In the genomic region with DNA sequence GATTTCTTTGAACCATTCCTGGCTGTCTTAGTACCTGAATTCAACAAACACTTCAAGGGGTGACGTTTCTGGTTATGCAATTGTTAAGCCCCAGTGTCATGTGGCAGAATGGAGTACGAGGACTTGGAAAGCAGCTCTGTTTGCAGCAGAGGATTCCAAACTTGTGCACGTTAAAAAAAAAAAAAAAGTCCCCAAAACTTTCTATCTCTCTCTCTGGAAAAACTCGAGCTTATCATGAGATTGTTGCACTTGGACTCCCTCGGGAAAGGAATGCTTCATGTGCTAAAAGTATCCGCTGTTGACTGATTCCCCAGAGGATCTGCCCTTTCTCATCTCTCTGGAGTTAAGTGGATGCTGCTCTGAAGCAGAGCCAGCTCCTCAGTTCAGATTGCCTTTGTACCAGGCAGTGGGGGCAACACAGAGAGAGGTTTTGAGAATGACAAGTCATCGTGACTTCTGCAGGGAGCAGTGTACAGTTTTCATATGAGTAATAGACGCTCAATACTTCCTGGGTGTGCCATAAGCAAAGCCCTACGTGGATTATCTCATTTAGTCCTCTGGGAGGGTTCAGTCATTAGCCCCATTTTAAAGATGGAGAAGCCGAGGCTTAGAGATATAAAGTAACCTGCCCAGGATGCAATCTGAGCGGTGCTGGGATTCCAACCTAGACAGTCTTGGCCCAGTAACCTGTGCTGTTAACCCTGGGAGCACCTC, we compare ENCODE assay signal across 2 cellular contexts.
TF ChIP-seq lines count a peak whose summit lies in the region.

No MANE protein-coding gene starts in this region.

TF ChIP-seq in SK-N-SH treated with all-trans-retinoic acid at 6 μM for 48 hours, 23 proteins besides CTCF, POLR2A, EP300 and RAD21 (continued from another document):
- TF ChIP-seq ZFP30 (CRISPR knock-in tag; IDR thresholded peaks at IDR 0.05) (no peak), ZFP3 (CRISPR knock-in tag; IDR thresholded peaks at IDR 0.05) (peak; percentile 37; the same call in 1 of the 2 replicates), ZNF70 (CRISPR knock-in tag; IDR thresholded peaks at IDR 0.05) (no peak), ZC3H10 (CRISPR knock-in tag; IDR thresholded peaks at IDR 0.05) (no peak), GLIS3 (CRISPR knock-in tag; IDR thresholded peaks at IDR 0.05) (no peak)
- TF ChIP-seq, protein P1, sequence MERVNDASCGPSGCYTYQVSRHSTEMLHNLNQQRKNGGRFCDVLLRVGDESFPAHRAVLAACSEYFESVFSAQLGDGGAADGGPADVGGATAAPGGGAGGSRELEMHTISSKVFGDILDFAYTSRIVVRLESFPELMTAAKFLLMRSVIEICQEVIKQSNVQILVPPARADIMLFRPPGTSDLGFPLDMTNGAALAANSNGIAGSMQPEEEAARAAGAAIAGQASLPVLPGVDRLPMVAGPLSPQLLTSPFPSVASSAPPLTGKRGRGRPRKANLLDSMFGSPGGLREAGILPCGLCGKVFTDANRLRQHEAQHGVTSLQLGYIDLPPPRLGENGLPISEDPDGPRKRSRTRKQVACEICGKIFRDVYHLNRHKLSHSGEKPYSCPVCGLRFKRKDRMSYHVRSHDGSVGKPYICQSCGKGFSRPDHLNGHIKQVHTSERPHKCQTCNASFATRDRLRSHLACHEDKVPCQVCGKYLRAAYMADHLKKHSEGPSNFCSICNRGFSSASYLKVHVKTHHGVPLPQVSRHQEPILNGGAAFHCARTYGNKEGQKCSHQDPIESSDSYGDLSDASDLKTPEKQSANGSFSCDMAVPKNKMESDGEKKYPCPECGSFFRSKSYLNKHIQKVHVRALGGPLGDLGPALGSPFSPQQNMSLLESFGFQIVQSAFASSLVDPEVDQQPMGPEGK (CRISPR knock-in tag; IDR thresholded peaks at IDR 0.05; ENCODE audit: borderline replicate concordance): no peak

TF ChIP-seq in SK-N-SH, 30 proteins besides CTCF, POLR2A, EP300 and RAD21 (continued from another document):
- TF ChIP-seq, protein P2, sequence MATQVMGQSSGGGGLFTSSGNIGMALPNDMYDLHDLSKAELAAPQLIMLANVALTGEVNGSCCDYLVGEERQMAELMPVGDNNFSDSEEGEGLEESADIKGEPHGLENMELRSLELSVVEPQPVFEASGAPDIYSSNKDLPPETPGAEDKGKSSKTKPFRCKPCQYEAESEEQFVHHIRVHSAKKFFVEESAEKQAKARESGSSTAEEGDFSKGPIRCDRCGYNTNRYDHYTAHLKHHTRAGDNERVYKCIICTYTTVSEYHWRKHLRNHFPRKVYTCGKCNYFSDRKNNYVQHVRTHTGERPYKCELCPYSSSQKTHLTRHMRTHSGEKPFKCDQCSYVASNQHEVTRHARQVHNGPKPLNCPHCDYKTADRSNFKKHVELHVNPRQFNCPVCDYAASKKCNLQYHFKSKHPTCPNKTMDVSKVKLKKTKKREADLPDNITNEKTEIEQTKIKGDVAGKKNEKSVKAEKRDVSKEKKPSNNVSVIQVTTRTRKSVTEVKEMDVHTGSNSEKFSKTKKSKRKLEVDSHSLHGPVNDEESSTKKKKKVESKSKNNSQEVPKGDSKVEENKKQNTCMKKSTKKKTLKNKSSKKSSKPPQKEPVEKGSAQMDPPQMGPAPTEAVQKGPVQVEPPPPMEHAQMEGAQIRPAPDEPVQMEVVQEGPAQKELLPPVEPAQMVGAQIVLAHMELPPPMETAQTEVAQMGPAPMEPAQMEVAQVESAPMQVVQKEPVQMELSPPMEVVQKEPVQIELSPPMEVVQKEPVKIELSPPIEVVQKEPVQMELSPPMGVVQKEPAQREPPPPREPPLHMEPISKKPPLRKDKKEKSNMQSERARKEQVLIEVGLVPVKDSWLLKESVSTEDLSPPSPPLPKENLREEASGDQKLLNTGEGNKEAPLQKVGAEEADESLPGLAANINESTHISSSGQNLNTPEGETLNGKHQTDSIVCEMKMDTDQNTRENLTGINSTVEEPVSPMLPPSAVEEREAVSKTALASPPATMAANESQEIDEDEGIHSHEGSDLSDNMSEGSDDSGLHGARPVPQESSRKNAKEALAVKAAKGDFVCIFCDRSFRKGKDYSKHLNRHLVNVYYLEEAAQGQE (IDR thresholded peaks at IDR 0.05; ENCODE audit: low read depth, low read length): no peak
- TF ChIP-seq ELF1 (IDR thresholded peaks at IDR 0.05) (no peak), TEAD4 (IDR thresholded peaks at IDR 0.05; ENCODE audit: borderline replicate concordance, insufficient read depth) (no peak), GABPA (IDR thresholded peaks at IDR 0.05; ENCODE audit: low read depth) (no peak), MXI1 (IDR thresholded peaks at IDR 0.05; ENCODE audit: low read depth, low read length) (no peak), NRF1 (IDR thresholded peaks at IDR 0.05; ENCODE audit: low read depth, low read length) (no peak), NFIC (IDR thresholded peaks at IDR 0.05; ENCODE audit: borderline replicate concordance) (no peak), TAF1 (IDR thresholded peaks at IDR 0.05; ENCODE audit: borderline replicate concordance, low read depth, low read length) (no peak), RXRA (IDR thresholded peaks at IDR 0.05; ENCODE audit: borderline replicate concordance, low read depth) (no peak)
- TF ChIP-seq, protein P3, sequence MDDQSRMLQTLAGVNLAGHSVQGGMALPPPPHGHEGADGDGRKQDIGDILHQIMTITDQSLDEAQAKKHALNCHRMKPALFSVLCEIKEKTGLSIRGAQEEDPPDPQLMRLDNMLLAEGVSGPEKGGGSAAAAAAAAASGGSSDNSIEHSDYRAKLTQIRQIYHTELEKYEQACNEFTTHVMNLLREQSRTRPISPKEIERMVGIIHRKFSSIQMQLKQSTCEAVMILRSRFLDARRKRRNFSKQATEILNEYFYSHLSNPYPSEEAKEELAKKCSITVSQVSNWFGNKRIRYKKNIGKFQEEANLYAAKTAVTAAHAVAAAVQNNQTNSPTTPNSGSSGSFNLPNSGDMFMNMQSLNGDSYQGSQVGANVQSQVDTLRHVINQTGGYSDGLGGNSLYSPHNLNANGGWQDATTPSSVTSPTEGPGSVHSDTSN (IDR thresholded peaks at IDR 0.05): no peak
- TF ChIP-seq, protein P4, sequence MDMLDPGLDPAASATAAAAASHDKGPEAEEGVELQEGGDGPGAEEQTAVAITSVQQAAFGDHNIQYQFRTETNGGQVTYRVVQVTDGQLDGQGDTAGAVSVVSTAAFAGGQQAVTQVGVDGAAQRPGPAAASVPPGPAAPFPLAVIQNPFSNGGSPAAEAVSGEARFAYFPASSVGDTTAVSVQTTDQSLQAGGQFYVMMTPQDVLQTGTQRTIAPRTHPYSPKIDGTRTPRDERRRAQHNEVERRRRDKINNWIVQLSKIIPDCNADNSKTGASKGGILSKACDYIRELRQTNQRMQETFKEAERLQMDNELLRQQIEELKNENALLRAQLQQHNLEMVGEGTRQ (IDR thresholded peaks at IDR 0.05; ENCODE audit: borderline replicate concordance, low read depth, low read length): no peak
- TF ChIP-seq, protein P5, sequence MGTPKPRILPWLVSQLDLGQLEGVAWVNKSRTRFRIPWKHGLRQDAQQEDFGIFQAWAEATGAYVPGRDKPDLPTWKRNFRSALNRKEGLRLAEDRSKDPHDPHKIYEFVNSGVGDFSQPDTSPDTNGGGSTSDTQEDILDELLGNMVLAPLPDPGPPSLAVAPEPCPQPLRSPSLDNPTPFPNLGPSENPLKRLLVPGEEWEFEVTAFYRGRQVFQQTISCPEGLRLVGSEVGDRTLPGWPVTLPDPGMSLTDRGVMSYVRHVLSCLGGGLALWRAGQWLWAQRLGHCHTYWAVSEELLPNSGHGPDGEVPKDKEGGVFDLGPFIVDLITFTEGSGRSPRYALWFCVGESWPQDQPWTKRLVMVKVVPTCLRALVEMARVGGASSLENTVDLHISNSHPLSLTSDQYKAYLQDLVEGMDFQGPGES (IDR thresholded peaks at IDR 0.05; ENCODE audit: low read depth, low read length): no peak
- TF ChIP-seq, protein P6, sequence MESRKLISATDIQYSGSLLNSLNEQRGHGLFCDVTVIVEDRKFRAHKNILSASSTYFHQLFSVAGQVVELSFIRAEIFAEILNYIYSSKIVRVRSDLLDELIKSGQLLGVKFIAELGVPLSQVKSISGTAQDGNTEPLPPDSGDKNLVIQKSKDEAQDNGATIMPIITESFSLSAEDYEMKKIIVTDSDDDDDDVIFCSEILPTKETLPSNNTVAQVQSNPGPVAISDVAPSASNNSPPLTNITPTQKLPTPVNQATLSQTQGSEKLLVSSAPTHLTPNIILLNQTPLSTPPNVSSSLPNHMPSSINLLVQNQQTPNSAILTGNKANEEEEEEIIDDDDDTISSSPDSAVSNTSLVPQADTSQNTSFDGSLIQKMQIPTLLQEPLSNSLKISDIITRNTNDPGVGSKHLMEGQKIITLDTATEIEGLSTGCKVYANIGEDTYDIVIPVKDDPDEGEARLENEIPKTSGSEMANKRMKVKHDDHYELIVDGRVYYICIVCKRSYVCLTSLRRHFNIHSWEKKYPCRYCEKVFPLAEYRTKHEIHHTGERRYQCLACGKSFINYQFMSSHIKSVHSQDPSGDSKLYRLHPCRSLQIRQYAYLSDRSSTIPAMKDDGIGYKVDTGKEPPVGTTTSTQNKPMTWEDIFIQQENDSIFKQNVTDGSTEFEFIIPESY (IDR thresholded peaks at IDR 0.05; ENCODE audit: borderline replicate concordance, low read depth): no peak
